In the genomic region with DNA sequence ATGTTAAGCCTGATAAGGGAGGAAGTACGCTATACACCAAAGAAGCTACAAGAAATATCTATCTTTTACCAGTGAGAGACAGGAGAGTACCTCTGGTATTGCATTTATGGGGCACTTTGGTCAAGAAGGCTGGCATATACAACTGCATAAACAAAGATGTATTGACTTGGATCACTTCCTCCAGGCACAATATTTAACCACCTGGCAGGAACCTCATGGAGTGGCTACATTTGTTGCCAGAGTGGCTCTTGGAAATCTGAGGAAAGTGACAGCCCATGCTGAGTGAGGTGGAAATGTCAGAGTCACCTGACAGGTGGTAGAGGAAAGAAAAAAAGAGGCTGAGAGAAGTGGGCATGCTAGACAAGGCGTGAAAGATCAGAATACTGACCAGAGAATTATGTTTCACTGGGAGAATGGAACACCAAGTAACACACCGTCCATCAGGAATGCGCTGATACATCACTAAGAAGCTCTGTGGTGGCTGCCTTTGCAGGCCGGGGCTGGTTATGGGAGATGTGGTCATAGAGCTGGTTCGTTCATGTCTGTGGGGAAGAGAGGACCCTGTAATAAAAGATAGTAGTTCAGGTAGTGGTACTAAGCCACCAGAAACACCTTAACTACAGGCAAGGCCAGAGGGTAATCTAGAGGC, we compare ENCODE assay signal across 20 cellular contexts.
DNase-seq lines count a peak whose midpoint lies in the region; TF ChIP-seq lines count a peak whose summit lies in the region.
"Had no signal": no experiment of that assay in that cellular context is flagged by ENCODE, and none has a peak within 500 bp of the region (broad histone marks: within the 10 kb centered on the region; RNA-seq: fewer than 3 reads in every experiment).

No MANE protein-coding gene starts in this region.

- no peak overlapping the region for H3K4me2 ChIP-seq in OCI-LY7 (ENCODE audit: low read length)

- no peaks in the 10 kb centered on the region for H3K79me2 ChIP-seq in OCI-LY7 (ENCODE audit: insufficient read depth, low read depth, low read length)

- H3K36me3 ChIP-seq in OCI-LY7 (ENCODE audit: insufficient read depth, low read length) (no peaks in the 10 kb centered on the region), esophagus squamous epithelium (no peaks in the 10 kb centered on the region)
- H3K36me3 ChIP-seq: brain microvascular endothelial cell, thoracic aorta had no signal

- no peak overlapping the region for H2AFZ ChIP-seq in OCI-LY7 (ENCODE audit: low read length)
- H2AFZ ChIP-seq: GM23248 had no signal

- DNase-seq in DMS53 (lab: John Stamatoyannopoulos, UW) (peak; percentile 87), NCI-H1092 (lab: John Stamatoyannopoulos, UW) (peak; percentile 34), NCI-H345 treated with DMSO at 0.1 percent for 48 hours (lab: John Stamatoyannopoulos, UW; ENCODE audit: unreplicated experiment) (peak; percentile 75), cerebellum (ENCODE audit: low spot score) (peak; percentile 17), OCI-LY7 (ENCODE audit: low spot score) (no peak), dedifferentiated amniotic fluid mesenchymal stem cell (ENCODE audit: extremely low spot score) (no peak), esophagus squamous epithelium (lab: John Stamatoyannopoulos, UW) (no peak)
- no peak for DNase-seq in activated naive CD4-positive, alpha-beta T cell treated with anti-CD3 and anti-CD28 coated beads, Interleukin-2, amount 50 U/mL, for 16 hours
- DNase-seq: activated CD4-positive, alpha-beta T cell treated with anti-CD3 and anti-CD28 coated beads, Interleukin-2, amount 10 ng/mL, durations not matched to agents 7 days and 5 days; brain microvascular endothelial cell; cortex of kidney; DMS 273 treated with DMSO at 0.1 percent for 48 hours; GM23248; left ventricle myocardium superior; NCI-H526; PC-3; stimulated activated CD4-positive, alpha-beta T cell treated with anti-CD3 and anti-CD28 coated beads, Interleukin-1b, Interleukin-23, amount 100 ng/mL, for 48 hours; stimulated activated naive B cell treated with anti-CD40 and anti-IgM and Interleukin-4, amounts not matched to agents 10 μg/mL and 1 μg/mL and 100 μg/mL, for 72 hours; T-helper 1 cell had no signal

- TF ChIP-seq POLR2A in esophagus squamous epithelium (IDR thresholded peaks at IDR 0.05) = no peak

- intact Hi-C loops in OCI-LY7 (cut with micrococcal nuclease; ENCODE audit: unreplicated experiment) = no loop called here
- intact Hi-C loops in esophagus squamous epithelium (cut with DNase I) = no loop called here

- H3K27ac ChIP-seq in OCI-LY7 (ENCODE audit: low read depth, low read length, poor library complexity, severe bottlenecking) (no peak overlapping the region), esophagus squamous epithelium (no peak overlapping the region)
- H3K27ac ChIP-seq: brain microvascular endothelial cell, GM23248, thoracic aorta had no signal

- BruUV-seq in OCI-LY7 (replicated peaks; lab: Mats Ljungman, UMichigan) = no TSS peak

- H4K20me1 ChIP-seq in OCI-LY7 (ENCODE audit: insufficient read depth, low read length) = no peaks in the 10 kb centered on the region

- no peaks in the 10 kb centered on the region for H3K27me3 ChIP-seq in esophagus squamous epithelium
- H3K27me3 ChIP-seq: brain microvascular endothelial cell had no signal

- H3K9me3 ChIP-seq in OCI-LY7 (ENCODE audit: low read length) (no peaks in the 10 kb centered on the region), esophagus squamous epithelium (no peaks in the 10 kb centered on the region)
- H3K9me3 ChIP-seq: thoracic aorta had no signal

- CTCF ChIA-PET in OCI-LY7 (lab: Charles Lee; ENCODE audit: unreplicated experiment) = no interaction called here

- 75 to 77% methylated on average over 6 of the region's 6 CpGs for WGBS in esophagus squamous epithelium, 2 donors

- H3K4me3 ChIP-seq in OCI-LY7 (ENCODE audit: low read depth, low read length, poor library complexity, severe bottlenecking) = no peak overlapping the region
- no peak overlapping the region for H3K4me3 ChIP-seq in esophagus squamous epithelium
- H3K4me3 ChIP-seq: GM23248, thoracic aorta had no signal

- H3K9me2 ChIP-seq in OCI-LY7 (ENCODE audit: insufficient read depth, low read length) = no peaks in the 10 kb centered on the region

- TF ChIP-seq CTCF in OCI-LY7 (conservative IDR thresholded peaks at IDR 0.05; ENCODE audit: low read length) (no peak), esophagus squamous epithelium (IDR thresholded peaks at IDR 0.05) (no peak)

- H3K4me1 ChIP-seq in OCI-LY7 (ENCODE audit: insufficient read depth, low read length, poor library complexity, severe bottlenecking) (no peaks in the 10 kb centered on the region), esophagus squamous epithelium (no peaks in the 10 kb centered on the region)

- POLR2A ChIA-PET in OCI-LY7 (lab: Charles Lee) = interaction anchor here (0.5 to 1.1 kb wide), 3 partner anchors 10 to 565 kb away, joined by 3 read pairs; no protein-coding TSS in a partner anchor

Comparison
In these comparisons a context has a peak if more than half of its experiments do, and no peak if none do; other contexts are left out.
1. DNase-seq: peak in DMS53 (single experiment), NCI-H1092 (single experiment), NCI-H345 treated with DMSO at 0.1 percent for 48 hours (single experiment) and cerebellum (single experiment); none in OCI-LY7 (single experiment), dedifferentiated amniotic fluid mesenchymal stem cell (single experiment), esophagus squamous epithelium (single experiment) and activated naive CD4-positive, alpha-beta T cell treated with anti-CD3 and anti-CD28 coated beads, Interleukin-2, amount 50 U/mL, for 16 hours (single experiment).